Comparison of ENCODE assay signal across 10 cellular contexts in genomic region chr6:161079566-161080262, GRCh38.
DNase-seq lines count a peak whose midpoint lies in the region; ATAC-seq lines count a peak whose summit lies in the region.
"Had no signal": no experiment of that assay in that cellular context is flagged by ENCODE, and none has a peak within 500 bp of the region (broad histone marks: within the 10 kb centered on the region; RNA-seq: fewer than 3 reads in every experiment).

No MANE protein-coding gene starts in this region.

- DNase-seq in activated gamma-delta T cell treated with Interleukin-2 at 50 U/mL for 16 hours (peak; percentile 38), activated gamma-delta T cell (lab: John Stamatoyannopoulos, UW) (no peak), middle frontal gyrus (ENCODE audit: extremely low spot score, low spot score) (peak; percentile 26), NCI-H345 (lab: John Stamatoyannopoulos, UW) (no peak)
- DNase-seq in activated effector memory CD4-positive, alpha-beta T cell treated with anti-CD3 and anti-CD28 coated beads, Interleukin-2, amount 50 U/mL, for 16 hours = peak; percentile 87
- peak; percentile 10 to 48 for DNase-seq in stimulated activated naive CD8-positive, alpha-beta T cell treated with anti-CD3 and anti-CD28 coated beads, Interleukin-15, amount 100 ng/mL, for 72 hours
- DNase-seq: AML-193, cortex of kidney had no signal

- peak overlapping the region in 1 of 2 donors; percentile 87 for H3K27ac Mint-ChIP-seq in stimulated activated naive CD8-positive, alpha-beta T cell treated with anti-CD3 and anti-CD28 coated beads, Interleukin-15, amount 100 ng/mL, for 72 hours

- peak; percentile 92 for ATAC-seq in stimulated activated naive CD8-positive, alpha-beta T cell treated with anti-CD3 and anti-CD28 coated beads, Interleukin-15, amount 100 ng/mL, for 72 hours
- ATAC-seq in HG03025 (IDR thresholded peaks at IDR 0.05; ENCODE audit: low FRiP score, unreplicated experiment) (no peak), HG02884 (IDR thresholded peaks at IDR 0.05; ENCODE audit: unreplicated experiment) (no peak)

- H3K9me3 Mint-ChIP-seq in stimulated activated naive CD8-positive, alpha-beta T cell treated with anti-CD3 and anti-CD28 coated beads, Interleukin-15, amount 100 ng/mL, for 72 hours = no peaks in the 10 kb centered on the region

- no peak overlapping the region for H3K4me3 Mint-ChIP-seq in stimulated activated naive CD8-positive, alpha-beta T cell treated with anti-CD3 and anti-CD28 coated beads, Interleukin-15, amount 100 ng/mL, for 72 hours

- H3K27me3 Mint-ChIP-seq in stimulated activated naive CD8-positive, alpha-beta T cell treated with anti-CD3 and anti-CD28 coated beads, Interleukin-15, amount 100 ng/mL, for 72 hours = no peaks in the 10 kb centered on the region

- peaks cover 11% of the 10 kb centered on the region for H3K4me1 Mint-ChIP-seq in stimulated activated naive CD8-positive, alpha-beta T cell treated with anti-CD3 and anti-CD28 coated beads, Interleukin-15, amount 100 ng/mL, for 72 hours

Comparison
In these comparisons a context has a peak if more than half of its experiments do, and no peak if none do; other contexts are left out.
1. DNase-seq: peak in activated gamma-delta T cell treated with Interleukin-2 at 50 U/mL for 16 hours (single experiment), activated effector memory CD4-positive, alpha-beta T cell treated with anti-CD3 and anti-CD28 coated beads, Interleukin-2, amount 50 U/mL, for 16 hours (single experiment), middle frontal gyrus (single experiment) and stimulated activated naive CD8-positive, alpha-beta T cell treated with anti-CD3 and anti-CD28 coated beads, Interleukin-15, amount 100 ng/mL, for 72 hours (2 of 2); none in activated gamma-delta T cell (single experiment) and NCI-H345 (single experiment).